19 cellular contexts compared by ENCODE assay signal in the genomic region with DNA sequence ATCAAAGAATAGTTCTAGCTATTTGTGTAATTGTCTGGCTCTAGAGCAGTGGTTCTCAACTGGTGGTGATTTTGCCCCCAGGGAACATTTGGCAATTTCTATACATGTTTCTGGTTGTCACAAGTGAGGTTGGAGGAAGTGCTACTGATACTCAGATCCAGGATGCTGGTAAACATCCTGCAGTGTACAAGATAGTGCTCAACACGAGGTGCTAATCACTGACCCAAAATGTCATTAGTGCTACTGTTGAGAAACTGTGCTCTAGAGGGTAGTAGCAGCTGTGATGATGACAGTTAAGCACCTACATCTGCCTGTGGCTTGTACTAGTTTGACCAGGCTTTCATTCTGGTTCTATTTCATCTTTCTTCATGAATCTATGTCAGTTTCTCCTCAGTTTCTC. TPM values are rescaled to one million over a fixed set of nuclear protein-coding genes. Genes with fewer than 3 reads are reported as not detected.
DNase-seq lines count a peak whose midpoint lies in the region; ATAC-seq, FAIRE-seq and TF ChIP-seq lines count a peak whose summit lies in the region.
"Had no signal": no experiment of that assay in that cellular context is flagged by ENCODE, and none has a peak within 500 bp of the region (broad histone marks: within the 10 kb centered on the region; RNA-seq: fewer than 3 reads in every experiment).

No MANE protein-coding gene starts in this region.

- H3K4me1 Mint-ChIP-seq in T-helper 17 cell, result no peaks in the 10 kb centered on the region
- H3K4me1 Mint-ChIP-seq: activated CD4-positive, alpha-beta T cell treated with anti-CD3 and anti-CD28 coated beads for 36 hours; activated naive CD4-positive, alpha-beta T cell treated with anti-CD3 and anti-CD28 coated beads, Interleukin-2, amount 10 ng/mL, durations not matched to agents 7 days and 5 days had no signal

- FAIRE-seq in urothelium cell line (lab: Jason Lieb, UNC), result no peak

- H3K27me3 Mint-ChIP-seq in T-helper 17 cell, result no peaks in the 10 kb centered on the region
- H3K27me3 Mint-ChIP-seq: activated CD4-positive, alpha-beta T cell treated with anti-CD3 and anti-CD28 coated beads for 36 hours; activated naive CD4-positive, alpha-beta T cell treated with anti-CD3 and anti-CD28 coated beads, Interleukin-2, amount 10 ng/mL, durations not matched to agents 7 days and 5 days; natural killer cell treated with Interleukin-12 subunit alpha and Interleukin-12 subunit beta and Interleukin-15 and Interleukin-18, amount 100 ng/mL, for 72 hours had no signal

- no peak for TF ChIP-seq CTCF in foreskin fibroblast (IDR thresholded peaks at IDR 0.05; ENCODE audit: low read depth, low read length)

- no peak overlapping the region for H3K4me3 ChIP-seq in foreskin fibroblast (ENCODE audit: low read depth in 1 of 2, low read length in 2 of 2)
- H3K4me3 ChIP-seq: vagina had no signal

- no peak overlapping the region for H3K4me3 Mint-ChIP-seq in T-helper 17 cell
- H3K4me3 Mint-ChIP-seq: activated CD4-positive, alpha-beta T cell treated with anti-CD3 and anti-CD28 coated beads for 36 hours; activated naive CD4-positive, alpha-beta T cell treated with anti-CD3 and anti-CD28 coated beads, Interleukin-2, amount 10 ng/mL, durations not matched to agents 7 days and 5 days; natural killer cell treated with Interleukin-12 subunit alpha and Interleukin-12 subunit beta and Interleukin-15 and Interleukin-18, amount 100 ng/mL, for 72 hours; T-helper 2 cell treated with Interferon-gamma antibody and Interleukin-4, amounts not matched to agents 5 μg/mL and 100 μg/mL, for 36 hours had no signal

- DNase-seq in T-helper 17 cell, result no peak
- no peak for DNase-seq in stimulated activated CD4-positive, alpha-beta T cell treated with anti-CD3 and anti-CD28 coated beads, Interleukin-12 subunit alpha, Interleukin-12 subunit beta, amount 100 ng/mL, for 4 hours
- no peak for DNase-seq in foreskin fibroblast
- no peak for DNase-seq in urothelium cell line (ENCODE audit: low spot score)
- DNase-seq: activated CD4-positive, alpha-beta T cell treated with anti-CD3 and anti-CD28 coated beads for 36 hours; activated naive CD4-positive, alpha-beta T cell treated with anti-CD3 and anti-CD28 coated beads, Interleukin-2, amount 10 ng/mL, durations not matched to agents 7 days and 5 days; GF-D8; GOT3; NCI-H1436 treated with DMSO at 0.1 percent for 48 hours; SIG-M5 had no signal

- peaks cover 9% of the 10 kb centered on the region for H3K36me3 Mint-ChIP-seq in T-helper 17 cell (ENCODE audit: low read depth)

- H3K9me3 ChIP-seq in T-helper 17 cell (ENCODE audit: control insufficient read depth, low read length, poor library complexity, severe bottlenecking), result no peaks in the 10 kb centered on the region
- H3K9me3 ChIP-seq: vagina had no signal

- peak overlapping the region; percentile 59 for H3K27ac Mint-ChIP-seq in T-helper 17 cell
- H3K27ac Mint-ChIP-seq: activated CD4-positive, alpha-beta T cell treated with anti-CD3 and anti-CD28 coated beads for 36 hours; activated naive CD4-positive, alpha-beta T cell treated with anti-CD3 and anti-CD28 coated beads, Interleukin-2, amount 10 ng/mL, durations not matched to agents 7 days and 5 days; natural killer cell treated with Interleukin-12 subunit alpha and Interleukin-12 subunit beta and Interleukin-15 and Interleukin-18, amount 100 ng/mL, for 72 hours; T-helper 2 cell treated with Interferon-gamma antibody and Interleukin-4, amounts not matched to agents 5 μg/mL and 100 μg/mL, for 36 hours had no signal

- ATAC-seq in GM18508 (IDR thresholded peaks at IDR 0.05; ENCODE audit: insufficient read depth, unreplicated experiment), result peak; percentile 51
- ATAC-seq in GM21447 (IDR thresholded peaks at IDR 0.05; ENCODE audit: unreplicated experiment), result peak; percentile 78
- ATAC-seq in HG03064 (IDR thresholded peaks at IDR 0.05; ENCODE audit: low read depth, unreplicated experiment), result peak; percentile 72
- no peak for ATAC-seq in T-helper 17 cell
- no peak for ATAC-seq in HG02610 (IDR thresholded peaks at IDR 0.05; ENCODE audit: unreplicated experiment)
- ATAC-seq: activated CD4-positive, alpha-beta T cell treated with anti-CD3 and anti-CD28 coated beads for 36 hours; natural killer cell treated with Interleukin-12 subunit alpha and Interleukin-12 subunit beta and Interleukin-15 and Interleukin-18, amount 100 ng/mL, for 72 hours had no signal

RNA-seq across cellular contexts. Expression of a gene that starts 22.1 kb away (rescaled TPM):
- not detected for total RNA-seq in T-helper 17 cell
- total RNA-seq: activated CD4-positive, alpha-beta T cell treated with anti-CD3 and anti-CD28 coated beads for 36 hours; glomerular endothelial cell; lung microvascular endothelial cell; natural killer cell treated with Interleukin-12 subunit alpha and Interleukin-12 subunit beta and Interleukin-15 and Interleukin-18, amount 100 ng/mL, for 72 hours; vagina had no signal

RNA-seq across cellular contexts. Expression of a gene that starts 27.1 kb away (rescaled TPM):
- total RNA-seq in T-helper 17 cell, result 1 to 10 TPM; 4.7 to 8.9 TPM

RNA-seq across cellular contexts. Expression of a gene that starts 36.3 kb away (rescaled TPM):
- 10 to 100 TPM; 28.6 to 32.9 TPM for total RNA-seq in T-helper 17 cell

Comparison
In these comparisons a context has a peak if more than half of its experiments do, and no peak if none do; other contexts are left out.
1. ATAC-seq: peak in GM18508 (single experiment), GM21447 (single experiment) and HG03064 (single experiment); none in T-helper 17 cell (single experiment) and HG02610 (single experiment).